ENCODE assay signal across 16 cellular contexts in genomic region chr2:44789971-44790721, GRCh38.
"Had no signal": no experiment of that assay in that cellular context is flagged by ENCODE, and none has a peak within 500 bp of the region (broad histone marks: within the 10 kb centered on the region; RNA-seq: fewer than 3 reads in every experiment).

No MANE protein-coding gene starts in this region.

- H3K27ac ChIP-seq: colonic mucosa, right atrium auricular region had no signal

- DNase-seq: activated CD4-positive, alpha-beta T cell treated with anti-CD3 and anti-CD28 coated beads, Interleukin-2, amount 10 ng/mL, durations not matched to agents 24 days and 14 days; activated CD4-positive, CD25-positive, alpha-beta regulatory T cell; activated CD8-positive, alpha-beta memory T cell treated with anti-CD3 and anti-CD28 coated beads, Interleukin-2, amount 50 U/mL, for 4 hours; activated CD8-positive, alpha-beta T cell treated with anti-CD3 and anti-CD28 coated beads, Interleukin-2, amount 10 ng/mL, durations not matched to agents 7 days and 5 days; activated naive CD4-positive, alpha-beta T cell treated with anti-CD3 and anti-CD28 coated beads for 36 hours; activated T-cell treated with anti-CD3 and anti-CD28 coated beads, Interleukin-2, amount 50 U/mL, for 4 hours; central memory CD4-positive, alpha-beta T cell; colonic mucosa; erythroblast; foreskin melanocyte; stimulated activated CD4-positive, alpha-beta T cell treated with anti-CD3 and anti-CD28 coated beads, Interleukin-12 subunit alpha, Interleukin-12 subunit beta, amount 100 ng/mL, for 4 hours; stimulated activated CD4-positive, alpha-beta T cell treated with anti-CD3 and anti-CD28 coated beads, Interleukin-1b, Interleukin-23, amount 100 ng/mL, for 48 hours; stimulated activated CD8-positive, alpha-beta memory T cell treated with anti-CD3 and anti-CD28 coated beads, Interleukin-4, amount 100 ng/mL, for 48 hours; stimulated activated naive CD4-positive, alpha-beta T cell had no signal

- H3K4me3 ChIP-seq: colonic mucosa, lung, right atrium auricular region had no signal

- H3K27me3 ChIP-seq: colonic mucosa, right atrium auricular region had no signal

- H3K4me1 ChIP-seq: colonic mucosa, right atrium auricular region had no signal

- H3K9me3 ChIP-seq: colonic mucosa, right atrium auricular region had no signal

- H3K36me3 ChIP-seq: colonic mucosa, right atrium auricular region had no signal
